In genomic region chr1:65310078-65310587, GRCh38 we compare ENCODE assay signal across 8 cellular contexts. TPM values are rescaled to one million over a fixed set of nuclear protein-coding genes. Genes with fewer than 3 reads are reported as not detected.
A peak's percentile ranks its signal among the peaks of the same experiment; 100 is the strongest.
DNase-seq lines count a peak whose midpoint lies in the region; ATAC-seq, FAIRE-seq and TF ChIP-seq lines count a peak whose summit lies in the region.

No MANE protein-coding gene starts in this region.

- CTCF ChIA-PET in K562 (lab: Yijun Ruan, JAX; ENCODE audit: low intra/inter-chr PET ratio), result interaction anchor here (1.2 kb wide), 1 partner anchor 55 kb away, joined by 4 read pairs; no protein-coding TSS in a partner anchor

- no peaks in the 10 kb centered on the region for H3K9me1 ChIP-seq in K562 (ENCODE audit: control insufficient read depth, insufficient read depth, low read length)

- POLR2A ChIA-PET in K562 (lab: Yijun Ruan, JAX), result interaction anchor here (0.9 to 1.8 kb wide), 10 partner anchors 10 to 377 kb away, joined by 3 to 8 read pairs (median 5); no protein-coding TSS in a partner anchor

- no peak overlapping the region for H2AFZ ChIP-seq in K562 (ENCODE audit: low read depth, low read length)

- H3K9ac ChIP-seq in K562 (ENCODE audit: insufficient read depth in 1 of 2, low read depth in 2 of 2, low read length in 2 of 2), result peak overlapping the region; percentile 30 to 91; a peak in 3 of 4 replicates

- H3K9me3 ChIP-seq in K562 (replicated peaks; ENCODE audit: control insufficient read depth, insufficient read depth, low read depth, low read length), result no peaks in the 10 kb centered on the region

- no peak for TF ChIP-seq EP300 in K562 (IDR thresholded peaks at IDR 0.05; ENCODE audit: low read length)

- H3K4me3 ChIP-seq in K562, result peak overlapping the region; percentile 51

- intact Hi-C loops in K562 (cut with micrococcal nuclease), result loop anchor here (2.0 to 5.0 kb wide), 3 partner anchors 52 to 111 kb away; partner anchors contain the start of genes LEPR and LEPROT

- 5% methylated on average over 5 of the region's 12 CpGs for whole genome bisulfite sequencing in K562 (ENCODE audit: insufficient coverage, low coverage, missing lambda C conversion rate)

- ATAC-seq in K562, result peak; percentile 79

- H3K27me3 ChIP-seq in K562 (ENCODE audit: control insufficient read depth in 2 of 2, insufficient read depth in 2 of 2, low read length in 2 of 2), result no peaks in the 10 kb centered on the region
- H3K27me3 ChIP-seq in layer of hippocampus (ENCODE audit: control insufficient read depth, insufficient read depth, low read length), result no peaks in the 10 kb centered on the region

- in situ Hi-C loops in K562 (cut with MboI), result no loop called here

- no TSS peak for BruUV-seq in K562 (replicated peaks; lab: Mats Ljungman, UMichigan)

- FAIRE-seq in K562 (lab: Jason Lieb, UNC) (peak; percentile 86), urothelium cell line (lab: Jason Lieb, UNC) (no peak)

- no peak for TF ChIP-seq CTCF in K562 (IDR thresholded peaks at IDR 0.05 in 2 of 3, conservative IDR thresholded peaks at IDR 0.05 in 1 of 3; ENCODE audit: insufficient read depth in 2 of 3, low read depth in 1 of 3, low read length in 3 of 3)

- DNase-seq in D341Med (ENCODE audit: low spot score) (peak; percentile 82), NCI-H1694 treated with DMSO at 0.1 percent for 48 hours (lab: John Stamatoyannopoulos, UW) (peak; percentile 79), K562 (ENCODE audit: extremely low read depth in 1 of 4, low spot score in 3 of 4) (peak; percentile 77 to 90 (median 84)), urothelium cell line (ENCODE audit: low spot score) (peak; percentile 64), pons (ENCODE audit: low spot score) (no peak)
- DNase-seq in stimulated activated naive CD4-positive, alpha-beta T cell treated with Interleukin-2 at 50 U/mL for 16 hours (lab: John Stamatoyannopoulos, UW), result no peak
- no peak for DNase-seq in activated CD4-positive, alpha-beta T cell treated with anti-CD3 and anti-CD28 coated beads, Interleukin-2, amount 50 U/mL, for 4 hours

- H3K4me2 ChIP-seq in K562 (ENCODE audit: insufficient read depth, low read length), result peak overlapping the region; percentile 78

- peaks cover 77% of the 10 kb centered on the region for H3K79me2 ChIP-seq in K562 (ENCODE audit: control insufficient read depth, insufficient read depth, low read length)

- peaks cover 5% of the 10 kb centered on the region; the same call in 1 of the 2 replicates for H4K20me1 ChIP-seq in K562 (replicated peaks; ENCODE audit: control insufficient read depth, insufficient read depth, low read length)

- peaks cover 18% of the 10 kb centered on the region; the same call in 2 of the 3 replicates for H3K36me3 ChIP-seq in K562 (ENCODE audit: control insufficient read depth, insufficient read depth, low read length)

- no peak for TF ChIP-seq RAD21 in K562 (CRISPR knock-in tag; conservative IDR thresholded peaks at IDR 0.05 in 1 of 2, IDR thresholded peaks at IDR 0.05 in 1 of 2)

- peaks cover 16 to 25% of the 10 kb centered on the region in 2 experiments; a peak in 4 of 5 replicates for H3K4me1 ChIP-seq in K562 (replicated peaks in 1 of 2; ENCODE audit: control insufficient read depth in 2 of 2, insufficient read depth in 2 of 2, low read length in 2 of 2)

- H3K27ac ChIP-seq in K562 (ENCODE audit: extremely low read depth, low read depth, low read length), result peak overlapping the region; percentile 68; the same call in 2 of the 3 replicates
- H3K27ac ChIP-seq in layer of hippocampus (ENCODE audit: low read depth, low read length), result peak overlapping the region; percentile 66

- no peak for TF ChIP-seq POLR2A in K562 (conservative IDR thresholded peaks at IDR 0.05)

TF ChIP-seq in K562, 482 proteins besides CTCF, POLR2A, EP300 and RAD21 (continues in another document):
- TF ChIP-seq ZNF395 (CRISPR knock-in tag; IDR thresholded peaks at IDR 0.05) (0 out of 2 replicates have a peak, but pooled peaks have one; percentile 9), EGR1 (conservative IDR thresholded peaks at IDR 0.05) (peak; percentile 41; the same call in 1 of the 2 replicates), PRPF4 (IDR thresholded peaks at IDR 0.05; ENCODE audit: insufficient read depth, low read depth, low read length, poor library complexity, severe bottlenecking) (no peak), ZBTB17 (CRISPR knock-in tag; IDR thresholded peaks at IDR 0.05) (no peak), ZNF444 (CRISPR knock-in tag; IDR thresholded peaks at IDR 0.05) (no peak), ARHGAP35 (IDR thresholded peaks at IDR 0.05; ENCODE audit: partially characterized antibody) (no peak), ZNF23 (CRISPR knock-in tag; IDR thresholded peaks at IDR 0.05) (no peak), ZC3H11A (IDR thresholded peaks at IDR 0.05; ENCODE audit: low read depth, low read length) (no peak), KLF1 (tag; IDR thresholded peaks at IDR 0.05) (no peak), BRCA1 (IDR thresholded peaks at IDR 0.05) (no peak), BRCA1 (CRISPR knock-in tag; IDR thresholded peaks at IDR 0.05) (no peak), BMI1 (IDR thresholded peaks at IDR 0.05; ENCODE audit: low read length) (no peak), ARID3B (CRISPR knock-in tag; IDR thresholded peaks at IDR 0.05; ENCODE audit: borderline replicate concordance) (no peak), TRIM28 (IDR thresholded peaks at IDR 0.05) (no peak), FOXJ2 (tag; IDR thresholded peaks at IDR 0.05) (no peak), ZKSCAN8 (CRISPR knock-in tag; IDR thresholded peaks at IDR 0.05) (peak; percentile 90), ATF3 (IDR thresholded peaks at IDR 0.05) (no peak), ATF3 (CRISPR knock-in tag; conservative IDR thresholded peaks at IDR 0.05) (no peak), KAT8 (IDR thresholded peaks at IDR 0.05; ENCODE audit: low read depth) (no peak)

RNA-seq across cellular contexts. Expression of gene DNAJC6, which starts 0.8 kb away (rescaled TPM):
- 83.6 and 231 TPM in 2 replicates for total RNA-seq in K562 (2011; cell fraction: chromatin; rRNA removed; ENCODE audit: low replicate concordance)
- 29.2 and 43.3 TPM in 2 replicates for total RNA-seq in K562 (2011; cell fraction: nucleolus; rRNA removed)
- 81.3 and 133 TPM in 2 replicates for total RNA-seq in K562 (2011; cell fraction: nucleoplasm; rRNA removed)
- total RNA-seq in K562 (2014; rRNA removed), result 24.3 and 33.1 TPM in 2 replicates
- total RNA-seq in K562 (2014; rRNA removed; fragmentation: Illumina TruSeq; extraction: Trizol), result 41.4 and 43.8 TPM in 2 replicates
- 26.8 and 28.0 TPM in 2 replicates for total RNA-seq in K562 (2015; rRNA removed; fragmentation: Illumina TruSeq; extraction: Trizol)
- total RNA-seq in K562 (2021), result 44.5 and 45.5 TPM in 2 replicates
- polyA plus RNA-seq in K562 (2011; rRNA removed), result 59.4 and 78.7 TPM in 2 replicates
- polyA plus RNA-seq in K562 (2011; cell fraction: cytosol; rRNA removed), result 36.5 and 44.9 TPM in 2 replicates
- 67.4 and 73.5 TPM in 2 replicates for polyA plus RNA-seq in K562 (2011; cell fraction: nucleus; rRNA removed)
- 21.9 and 27.0 TPM in 2 replicates for polyA plus RNA-seq in K562 (2012)
- polyA plus RNA-seq in K562 (2014; fragmentation: Illumina TruSeq; extraction: Trizol), result 44.7 and 49.7 TPM in 2 replicates
- polyA plus RNA-seq in K562 (2014; fragmentation: Nextera tagmentation; extraction: Ambion mirVana), result 1 to 10 TPM; 6.7 to 8.2 TPM
- polyA plus RNA-seq in K562 (2014; rRNA removed), result 24.0 and 28.1 TPM in 2 replicates
- 118 and 129 TPM in 2 replicates for polyA minus RNA-seq in K562 (2011; rRNA and poly(A)+ RNA removed)
- polyA minus RNA-seq in K562 (2011; cell fraction: cytosol; rRNA and poly(A)+ RNA removed), result 41.0 and 50.6 TPM in 2 replicates
- 73.6 and 103 TPM in 2 replicates for polyA minus RNA-seq in K562 (2011; cell fraction: nucleus; rRNA and poly(A)+ RNA removed)

Comparison
In these comparisons a context has a peak if more than half of its experiments do, and no peak if none do; other contexts are left out.
1. DNase-seq: peak in D341Med (single experiment), NCI-H1694 treated with DMSO at 0.1 percent for 48 hours (single experiment), K562 (4 of 4) and urothelium cell line (single experiment); none in pons (single experiment), stimulated activated naive CD4-positive, alpha-beta T cell treated with Interleukin-2 at 50 U/mL for 16 hours (single experiment) and activated CD4-positive, alpha-beta T cell treated with anti-CD3 and anti-CD28 coated beads, Interleukin-2, amount 50 U/mL, for 4 hours (0 of 2).